8 cellular contexts compared by ENCODE assay signal in the genomic region with DNA sequence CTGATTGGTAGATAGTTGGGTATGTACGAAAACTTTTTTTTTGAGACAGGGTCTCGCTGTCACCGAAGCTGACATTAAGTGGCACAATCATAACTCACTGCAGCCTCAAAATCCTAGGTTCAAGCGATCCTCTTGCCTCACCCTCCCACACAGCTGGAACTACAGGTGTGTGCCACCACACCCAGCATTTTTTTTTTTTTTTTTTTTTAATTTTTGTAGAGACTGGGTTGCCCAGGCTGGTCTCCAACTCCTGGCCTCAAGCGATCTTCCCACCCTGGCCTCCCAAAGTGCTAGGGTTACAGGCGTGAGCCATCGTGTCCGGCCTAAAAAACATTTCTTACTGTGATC. TPM values are rescaled to one million over a fixed set of nuclear protein-coding genes. Genes with fewer than 3 reads are reported as not detected.
A peak's percentile ranks its signal among the peaks of the same experiment; 100 is the strongest.
DNase-seq lines count a peak whose midpoint lies in the region; ATAC-seq and TF ChIP-seq lines count a peak whose summit lies in the region.

No MANE protein-coding gene starts in this region.

- H3K27me3 ChIP-seq in BLaER1 treated with 17β-estradiol and CSF1 and Interleukin-3, amounts not matched to agents 10 nM and 100 nM, result no peaks in the 10 kb centered on the region
- H3K27me3 ChIP-seq in Karpas-422 (ENCODE audit: low read length), result no peaks in the 10 kb centered on the region

- peak overlapping the region; percentile 62 to 89 (median 82) for H3K4me3 ChIP-seq in BLaER1 treated with 17β-estradiol and CSF1 and Interleukin-3, amounts not matched to agents 10 nM and 100 nM
- H3K4me3 ChIP-seq in Karpas-422 (ENCODE audit: low read length), result peak overlapping the region; percentile 96

- peak overlapping the region; percentile 84 to 99 (median 93) for H3K4me2 ChIP-seq in BLaER1 treated with 17β-estradiol and CSF1 and Interleukin-3, amounts not matched to agents 10 nM and 100 nM
- H3K4me2 ChIP-seq in Karpas-422 (ENCODE audit: low read depth, low read length, poor library complexity, severe bottlenecking), result peak overlapping the region; percentile 99

- peak overlapping the region; percentile 80 to 91 (median 89) for H3K9ac ChIP-seq in BLaER1 treated with 17β-estradiol and CSF1 and Interleukin-3, amounts not matched to agents 10 nM and 100 nM
- peak overlapping the region; percentile 99 for H3K9ac ChIP-seq in Karpas-422 (ENCODE audit: low read length)

- peaks cover 59% of the 10 kb centered on the region for H3K4me1 Mint-ChIP-seq in central memory CD8-positive, alpha-beta T cell
- H3K4me1 Mint-ChIP-seq in natural killer cell, result peaks cover 55 to 69% of the 10 kb centered on the region in 2 donors

- intact Hi-C loops in natural killer cell (cut with micrococcal nuclease), result no loop called here

- no peak for DNase-seq in Karpas-422
- no peak for DNase-seq in central memory CD8-positive, alpha-beta T cell (ENCODE audit: low spot score in 2 of 2)
- DNase-seq in natural killer cell, result no peak
- no peak for DNase-seq in stimulated activated CD4-positive, alpha-beta T cell treated with anti-CD3 and anti-CD28 coated beads, Interleukin-4, amount 100 ng/mL, for 1 hour
- no peak for DNase-seq in cerebellar nuclear complex (lab: John Stamatoyannopoulos, UW)
- DNase-seq in ureter (ENCODE audit: low spot score), result no peak
- no peak for DNase-seq in stimulated activated CD4-positive, alpha-beta T cell treated with anti-CD3 and anti-CD28 coated beads, Interleukin-1b, Interleukin-23, amount 100 ng/mL, for 48 hours

- peaks cover 20 to 51% (median 41%) of the 10 kb centered on the region in 11 experiments for H3K36me3 ChIP-seq in BLaER1 treated with 17β-estradiol and CSF1 and Interleukin-3, amounts not matched to agents 10 nM and 100 nM
- no peaks in the 10 kb centered on the region for H3K36me3 ChIP-seq in Karpas-422 (ENCODE audit: insufficient read depth, low read length)

- H3K4me1 ChIP-seq in BLaER1 treated with 17β-estradiol and CSF1 and Interleukin-3, amounts not matched to agents 10 nM and 100 nM, result peaks cover 39 to 59% (median 42%) of the 10 kb centered on the region in 10 experiments
- H3K4me1 ChIP-seq in Karpas-422 (ENCODE audit: low read length), result peaks cover 36% of the 10 kb centered on the region

- H3K27ac ChIP-seq in BLaER1 treated with 17β-estradiol and CSF1 and Interleukin-3, amounts not matched to agents 10 nM and 100 nM, result peak overlapping the region in 10 of 11 experiments; percentile 49 to 94 (median 88); a peak in 17 of 22 replicates
- H3K27ac ChIP-seq in Karpas-422 (ENCODE audit: low read length), result no peak overlapping the region

- no peak for TF ChIP-seq CTCF in natural killer cell (IDR thresholded peaks at IDR 0.05)

- H4K20me1 ChIP-seq in BLaER1 treated with 17β-estradiol and CSF1 and Interleukin-3, amounts not matched to agents 10 nM and 100 nM, result peaks cover 22 to 49% (median 39%) of the 10 kb centered on the region in 11 experiments; a peak in 17 of 22 replicates
- H4K20me1 ChIP-seq in Karpas-422 (ENCODE audit: insufficient read depth, low read depth, low read length), result peaks cover 7% of the 10 kb centered on the region; the same call in 1 of the 2 replicates

- H3K4me3 Mint-ChIP-seq in central memory CD8-positive, alpha-beta T cell, result peak overlapping the region; percentile 92
- H3K4me3 Mint-ChIP-seq in natural killer cell, result peak overlapping the region; percentile 91

- no peaks in the 10 kb centered on the region for H3K27me3 Mint-ChIP-seq in central memory CD8-positive, alpha-beta T cell
- peaks cover 0 to 2% of the 10 kb centered on the region in 2 donors for H3K27me3 Mint-ChIP-seq in natural killer cell (ENCODE audit: low read depth in 2 of 2)

- H3K9me3 ChIP-seq in BLaER1 treated with 17β-estradiol and CSF1 and Interleukin-3, amounts not matched to agents 10 nM and 100 nM (replicated peaks in 1 of 11), result peaks cover 0 to 22% (median 4%) of the 10 kb centered on the region in 11 experiments; a peak in 12 of 22 replicates
- H3K9me3 ChIP-seq in Karpas-422 (ENCODE audit: low read length), result no peaks in the 10 kb centered on the region

- no peak overlapping the region for H2AFZ ChIP-seq in Karpas-422 (ENCODE audit: low read length)

- H3K36me3 Mint-ChIP-seq in central memory CD8-positive, alpha-beta T cell (ENCODE audit: insufficient read depth), result peaks cover 21% of the 10 kb centered on the region
- no peaks in the 10 kb centered on the region for H3K36me3 Mint-ChIP-seq in natural killer cell

- ATAC-seq in central memory CD8-positive, alpha-beta T cell (replicated peaks; ENCODE audit: extremely low read depth, poor library complexity, severe bottlenecking), result no peak
- no peak for ATAC-seq in natural killer cell

- no peaks in the 10 kb centered on the region for H3K9me3 Mint-ChIP-seq in central memory CD8-positive, alpha-beta T cell
- H3K9me3 Mint-ChIP-seq in natural killer cell, result no peaks in the 10 kb centered on the region

- no peaks in the 10 kb centered on the region for H3K9me2 ChIP-seq in Karpas-422 (replicated peaks; ENCODE audit: insufficient read depth, low read length)

- H3K27ac Mint-ChIP-seq in central memory CD8-positive, alpha-beta T cell (ENCODE audit: low read depth), result peak overlapping the region; percentile 77
- peak overlapping the region; percentile 73 to 96 for H3K27ac Mint-ChIP-seq in natural killer cell

- H3K79me2 ChIP-seq in Karpas-422 (ENCODE audit: low read length), result peaks cover 25% of the 10 kb centered on the region

RNA-seq across cellular contexts. Expression of a gene that starts 1.5 kb away (rescaled TPM):
- 2.2 and 12.4 TPM in 2 replicates for total RNA-seq in Karpas-422 (2014; rRNA removed; shearing (Covaris generic); ENCODE audit: low replicate concordance)
- 10 to 100 TPM in 1 of 3 donors, 1 to 10 TPM in 2; 8.1 to 22.5 (median 9.9) TPM for total RNA-seq in natural killer cell
- total RNA-seq in ureter, result 15.1 TPM

RNA-seq across cellular contexts. Expression of a gene that starts 22.7 kb away (rescaled TPM):
- 8.4 and 20.7 TPM in 2 replicates for total RNA-seq in Karpas-422 (2014; rRNA removed; shearing (Covaris generic); ENCODE audit: low replicate concordance)
- 10 to 100 TPM; 12.7 to 22.1 (median 17.9) TPM for total RNA-seq in natural killer cell
- 10.8 TPM for total RNA-seq in ureter
